1 cellular context compared by ENCODE assay signal in the genomic region with DNA sequence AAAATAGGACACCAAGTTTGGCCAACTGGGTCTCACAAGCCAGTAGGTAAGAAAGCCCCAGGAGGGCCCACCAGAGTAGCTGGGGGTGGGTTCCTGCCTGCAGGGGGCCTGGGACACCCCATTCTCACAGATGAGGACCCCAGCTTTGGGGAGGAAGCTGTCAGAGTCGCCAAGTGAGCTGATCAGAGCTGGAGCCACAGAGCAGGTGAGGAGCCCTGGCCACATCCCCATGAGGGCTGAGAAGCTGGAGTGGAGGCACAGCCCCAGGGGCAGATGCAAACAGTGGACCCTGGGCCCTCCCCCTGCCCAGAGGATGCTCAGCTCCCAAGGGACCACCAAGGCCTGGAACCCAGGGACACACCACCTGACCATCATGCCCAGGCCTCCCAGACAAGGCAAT.
TF ChIP-seq lines count a peak whose summit lies in the region.

No MANE protein-coding gene starts in this region.

TF ChIP-seq in H1, 55 proteins besides CTCF, POLR2A, EP300 and RAD21:
- TF ChIP-seq CHD2 (IDR thresholded peaks at IDR 0.05; ENCODE audit: low read length) (no peak), KDM5A (IDR thresholded peaks at IDR 0.05; ENCODE audit: low read length) (no peak), JUND (IDR thresholded peaks at IDR 0.05; ENCODE audit: low read length) (no peak), MAFK (IDR thresholded peaks at IDR 0.05; ENCODE audit: low read depth, low read length) (no peak), RNF2 (IDR thresholded peaks at IDR 0.05; ENCODE audit: borderline replicate concordance, low read depth, low read length, missing control alignments, poor library complexity, severe bottlenecking) (no peak), RXRA (IDR thresholded peaks at IDR 0.05; ENCODE audit: insufficient read depth, low read depth, low read length) (no peak), POLR2AphosphoS5 (IDR thresholded peaks at IDR 0.05; ENCODE audit: low read depth, low read length) (no peak), KDM1A (IDR thresholded peaks at IDR 0.05; ENCODE audit: borderline replicate concordance, low read length) (no peak), RBBP5 (IDR thresholded peaks at IDR 0.05; ENCODE audit: borderline replicate concordance, low read depth, low read length) (no peak), SAP30 (IDR thresholded peaks at IDR 0.05; ENCODE audit: insufficient read depth, insufficient replicate concordance, low read length) (no peak), CBX5 (IDR thresholded peaks at IDR 0.05; ENCODE audit: low read depth, low read length) (no peak), HDAC6 (IDR thresholded peaks at IDR 0.05; ENCODE audit: low read depth, low read length) (no peak), SP4 (IDR thresholded peaks at IDR 0.05; ENCODE audit: low read length) (no peak), SUZ12 (IDR thresholded peaks at IDR 0.05; ENCODE audit: low read length) (no peak), POU5F1 (IDR thresholded peaks at IDR 0.05; ENCODE audit: low read depth, low read length) (no peak)
